25 cellular contexts compared by ENCODE assay signal in genomic region chr22:34067031-34067430, GRCh38.
"Had no signal": no experiment of that assay in that cellular context is flagged by ENCODE, and none has a peak within 500 bp of the region (broad histone marks: within the 10 kb centered on the region; RNA-seq: fewer than 3 reads in every experiment).

No MANE protein-coding gene starts in this region.

- DNase-seq: activated CD4-positive, alpha-beta memory T cell treated with anti-CD3 and anti-CD28 coated beads, Interleukin-2, amount 10 ng/mL, durations not matched to agents 7 days and 5 days; activated CD4-positive, alpha-beta T cell treated with anti-CD3 and anti-CD28 coated beads for 1 hour; activated CD4-positive, alpha-beta T cell treated with anti-CD3 and anti-CD28 coated beads for 4 hours; activated CD4-positive, alpha-beta T cell treated with anti-CD3 and anti-CD28 coated beads, Interleukin-2, amount 10 ng/mL, durations not matched to agents 7 days and 5 days; activated CD4-positive, alpha-beta T cell treated with anti-CD3 and anti-CD28 coated beads, Interleukin-2, amount 50 U/mL, for 4 hours; activated CD8-positive, alpha-beta memory T cell treated with anti-CD3 and anti-CD28 coated beads, Interleukin-2, amount 50 U/mL, for 48 hours; activated gamma-delta T cell treated with Interleukin-2 at 50 U/mL for 16 hours; activated naive CD4-positive, alpha-beta T cell treated with anti-CD3 and anti-CD28 coated beads, Interleukin-2, amount 50 U/mL, for 16 hours; activated naive CD4-positive, alpha-beta T cell treated with Interleukin-2 at 50 U/mL for 16 hours; activated T-cell treated with anti-CD3 and anti-CD28 coated beads for 4 hours; activated T-cell treated with anti-CD3 and anti-CD28 coated beads, Interleukin-2, amount 50 U/mL, for 24 hours; activated T-cell treated with anti-CD3 and anti-CD28 coated beads, Interleukin-2, amount 50 U/mL, for 72 hours; amniotic stem cell; aorta; body of pancreas; caudate nucleus; cortex of kidney; dermis blood vessel endothelial cell; effector CD8-positive, alpha-beta T cell; esophagus squamous epithelium; foreskin melanocyte; head of caudate nucleus; T-helper 2 cell had no signal

- H3K27ac ChIP-seq: body of pancreas, epithelial cell of prostate, esophagus squamous epithelium, VCaP had no signal
